Comparison of ENCODE assay signal across 14 cellular contexts in genomic region chr6:56364482-56365313, GRCh38.
DNase-seq lines count a peak whose midpoint lies in the region; ATAC-seq, FAIRE-seq and TF ChIP-seq lines count a peak whose summit lies in the region.
"Had no signal": no experiment of that assay in that cellular context is flagged by ENCODE, and none has a peak within 500 bp of the region (broad histone marks: within the 10 kb centered on the region; RNA-seq: fewer than 3 reads in every experiment).

No MANE protein-coding gene starts in this region.

- H3K4me1 ChIP-seq in astrocyte (ENCODE audit: insufficient read depth, low read length) (peaks cover 15% of the 10 kb centered on the region), keratinocyte (ENCODE audit: control insufficient read depth, extremely low read depth, insufficient read depth, low read length) (peaks cover 17% of the 10 kb centered on the region), Peyer's patch (no peaks in the 10 kb centered on the region)
- H3K4me1 ChIP-seq: BLaER1 had no signal

- H3K79me2 ChIP-seq in astrocyte (ENCODE audit: insufficient read depth, low read length) (no peaks in the 10 kb centered on the region), keratinocyte (ENCODE audit: control insufficient read depth, insufficient read depth, low read length) (no peaks in the 10 kb centered on the region)

- DNase-seq in AG09309 (ENCODE audit: low read depth) (peak; percentile 80), astrocyte (ENCODE audit: low read depth) (peak; percentile 87), keratinocyte (ENCODE audit: low read depth, low spot score) (no peak), NCI-H1048 (lab: John Stamatoyannopoulos, UW) (no peak), Peyer's patch (no peak), erythroblast (lab: John Stamatoyannopoulos, UW) (no peak)
- DNase-seq: activated naive CD8-positive, alpha-beta T cell treated with anti-CD3 and anti-CD28 coated beads for 36 hours; NCI-H510A; ovary; SHP77 treated with DMSO at 0.1 percent for 48 hours had no signal

- H3K27me3 ChIP-seq in astrocyte (ENCODE audit: insufficient read depth, low read length) (no peaks in the 10 kb centered on the region), keratinocyte (ENCODE audit: control insufficient read depth, extremely low read depth, insufficient read depth, low read length) (no peaks in the 10 kb centered on the region), Peyer's patch (no peaks in the 10 kb centered on the region)
- H3K27me3 ChIP-seq: BLaER1, ovary had no signal

- H3K4me3 Mint-ChIP-seq in astrocyte (ENCODE audit: unreplicated experiment), result no peak overlapping the region
- H3K4me3 Mint-ChIP-seq: activated naive CD8-positive, alpha-beta T cell treated with anti-CD3 and anti-CD28 coated beads for 36 hours had no signal

- TF ChIP-seq POLR2A in Peyer's patch (IDR thresholded peaks at IDR 0.05) (no peak), erythroblast (IDR thresholded peaks at IDR 0.05; ENCODE audit: low read length) (no peak)

- no peaks in the 10 kb centered on the region for H3K9me3 Mint-ChIP-seq in astrocyte (ENCODE audit: unreplicated experiment)
- H3K9me3 Mint-ChIP-seq: activated naive CD8-positive, alpha-beta T cell treated with anti-CD3 and anti-CD28 coated beads for 36 hours had no signal

- H3K27ac Mint-ChIP-seq in astrocyte (ENCODE audit: unreplicated experiment), result no peak overlapping the region
- H3K27ac Mint-ChIP-seq: activated naive CD8-positive, alpha-beta T cell treated with anti-CD3 and anti-CD28 coated beads for 36 hours had no signal

- H3K9ac ChIP-seq in astrocyte (ENCODE audit: low read length), result no peak overlapping the region
- no peak overlapping the region for H3K9ac ChIP-seq in keratinocyte (ENCODE audit: control insufficient read depth, extremely low read depth, insufficient read depth, low read length)
- H3K9ac ChIP-seq: BLaER1 had no signal

- no peak for TF ChIP-seq CTCF in AG09309 (IDR thresholded peaks at IDR 0.05; ENCODE audit: control insufficient read depth, insufficient read depth, low read depth, low read length, missing control alignments)
- TF ChIP-seq CTCF in astrocyte (IDR thresholded peaks at IDR 0.05; ENCODE audit: insufficient read depth, low read depth, low read length), result no peak
- no peak for TF ChIP-seq CTCF in keratinocyte (optimal IDR thresholded peaks at IDR 0.05 in 1 of 3, IDR thresholded peaks at IDR 0.05 in 1 of 3, conservative IDR thresholded peaks at IDR 0.05 in 1 of 3; ENCODE audit: extremely low read depth in 1 of 3, insufficient read depth in 2 of 3, low read length in 3 of 3)
- no peak for TF ChIP-seq CTCF in Peyer's patch (IDR thresholded peaks at IDR 0.05)

- H3K27me3 Mint-ChIP-seq in astrocyte (ENCODE audit: low read depth, unreplicated experiment), result no peaks in the 10 kb centered on the region
- H3K27me3 Mint-ChIP-seq: activated naive CD8-positive, alpha-beta T cell treated with anti-CD3 and anti-CD28 coated beads for 36 hours had no signal

- H4K20me1 ChIP-seq in astrocyte (ENCODE audit: insufficient read depth, low read length), result no peaks in the 10 kb centered on the region
- no peaks in the 10 kb centered on the region for H4K20me1 ChIP-seq in keratinocyte (ENCODE audit: control insufficient read depth, extremely low read depth, insufficient read depth, low read length)
- H4K20me1 ChIP-seq: BLaER1 had no signal

- no peaks in the 10 kb centered on the region for H3K9me1 ChIP-seq in keratinocyte (ENCODE audit: control insufficient read depth, extremely low read depth, insufficient read depth, low read length)

- H3K4me3 ChIP-seq in AG09309 (ENCODE audit: control insufficient read depth, low read depth, low read length) (no peak overlapping the region), astrocyte (ENCODE audit: insufficient read depth, low read depth, low read length) (no peak overlapping the region), keratinocyte (ENCODE audit: control insufficient read depth in 2 of 3, extremely low read depth in 1 of 3, insufficient read depth in 2 of 3, low read depth in 1 of 3, low read length in 3 of 3) (no peak overlapping the region), Peyer's patch (no peak overlapping the region)
- H3K4me3 ChIP-seq: BLaER1, ovary had no signal

- H3K36me3 ChIP-seq in astrocyte (ENCODE audit: insufficient read depth, low read length) (no peaks in the 10 kb centered on the region), keratinocyte (ENCODE audit: control insufficient read depth in 2 of 2, extremely low read depth in 1 of 2, insufficient read depth in 2 of 2, low read length in 2 of 2) (no peaks in the 10 kb centered on the region), Peyer's patch (no peaks in the 10 kb centered on the region)
- H3K36me3 ChIP-seq: BLaER1, ovary had no signal

- H3K36me3 Mint-ChIP-seq in astrocyte (ENCODE audit: low read depth, unreplicated experiment), result no peaks in the 10 kb centered on the region
- H3K36me3 Mint-ChIP-seq: activated naive CD8-positive, alpha-beta T cell treated with anti-CD3 and anti-CD28 coated beads for 36 hours had no signal

- H3K9me3 ChIP-seq in astrocyte (ENCODE audit: insufficient read depth, low read depth, low read length), result no peaks in the 10 kb centered on the region
- H3K9me3 ChIP-seq in keratinocyte (ENCODE audit: control insufficient read depth, low read depth, low read length), result no peaks in the 10 kb centered on the region
- no peaks in the 10 kb centered on the region for H3K9me3 ChIP-seq in Peyer's patch
- H3K9me3 ChIP-seq: BLaER1, ovary had no signal

- dilution Hi-C loops in keratinocyte (cut with MboI; ENCODE audit: extremely low pct_ligation_motif_present, low sequenced_read_pairs), result loop anchor here (25.0 kb wide), 1 partner anchor 98 kb away; no protein-coding TSS in a partner anchor

- peaks cover 8% of the 10 kb centered on the region for H3K4me1 Mint-ChIP-seq in astrocyte (ENCODE audit: low read depth, unreplicated experiment)
- H3K4me1 Mint-ChIP-seq: activated naive CD8-positive, alpha-beta T cell treated with anti-CD3 and anti-CD28 coated beads for 36 hours had no signal

- no peak overlapping the region for H2AFZ ChIP-seq in astrocyte (ENCODE audit: low read depth, low read length)
- no peak overlapping the region for H2AFZ ChIP-seq in keratinocyte (ENCODE audit: control insufficient read depth, low read length)

- H3K27ac ChIP-seq in astrocyte (ENCODE audit: low read depth, low read length) (peak overlapping the region; percentile 9), keratinocyte (ENCODE audit: control insufficient read depth, insufficient read depth, low read length) (no peak overlapping the region), Peyer's patch (no peak overlapping the region)
- H3K27ac ChIP-seq: BLaER1, ovary, VCaP had no signal

- H3K4me2 ChIP-seq in astrocyte (ENCODE audit: low read length) (peak overlapping the region; percentile 53), keratinocyte (ENCODE audit: control insufficient read depth, extremely low read depth, insufficient read depth, low read depth, low read length) (no peak overlapping the region)
- H3K4me2 ChIP-seq: BLaER1 had no signal

- ATAC-seq in HG03565 (IDR thresholded peaks at IDR 0.05; ENCODE audit: unreplicated experiment), result peak; percentile 39
- no peak for ATAC-seq in HG03097 (IDR thresholded peaks at IDR 0.05; ENCODE audit: low FRiP score, unreplicated experiment)

- FAIRE-seq in astrocyte (lab: Jason Lieb, UNC), result peak; percentile 76
- peak; percentile 23 for FAIRE-seq in keratinocyte (lab: Jason Lieb, UNC)

Comparison
In these comparisons a context has a peak if more than half of its experiments do, and no peak if none do; other contexts are left out.
1. DNase-seq: peak in AG09309 (single experiment) and astrocyte (single experiment); none in keratinocyte (single experiment), NCI-H1048 (single experiment), Peyer's patch (0 of 3) and erythroblast (0 of 2).